ENCODE assay signal across 1 cellular context in the genomic region with DNA sequence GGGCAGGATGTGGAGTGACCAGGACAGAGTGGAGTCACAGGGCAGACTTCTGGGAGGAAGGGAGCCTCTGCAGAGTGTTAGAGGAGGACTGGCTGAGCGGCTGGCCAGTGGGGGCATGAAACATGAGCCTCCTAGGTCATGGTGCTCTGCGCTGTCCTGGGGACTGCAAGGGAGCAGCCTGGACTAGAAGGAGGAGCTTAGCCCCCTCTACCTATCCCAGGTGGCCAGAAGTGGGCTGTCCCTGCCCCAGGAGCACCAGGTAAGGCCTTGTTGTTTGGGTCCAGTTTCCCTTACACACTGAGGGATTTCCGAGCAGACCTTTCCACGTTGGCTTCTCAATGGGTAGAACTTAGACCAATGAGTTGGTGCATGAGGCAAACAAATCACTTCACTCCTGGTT.
TF ChIP-seq lines count a peak whose summit lies in the region.

No MANE protein-coding gene starts in this region.

TF ChIP-seq in GM23338, 12 proteins besides CTCF, POLR2A, EP300 and RAD21 (continued from another document):
- no peak for TF ChIP-seq ZNF462 (CRISPR knock-in tag; IDR thresholded peaks at IDR 0.05)
- TF ChIP-seq JUNB (IDR thresholded peaks at IDR 0.05; ENCODE audit: unreplicated experiment) = no peak
- TF ChIP-seq NANOG (IDR thresholded peaks at IDR 0.05; ENCODE audit: borderline replicate concordance) = no peak
- TF ChIP-seq POLR2AphosphoS5 (IDR thresholded peaks at IDR 0.05; ENCODE audit: low read depth) = no peak
- no peak for TF ChIP-seq EZH2 (IDR thresholded peaks at IDR 0.05; ENCODE audit: low read depth, unreplicated experiment)
- no peak for TF ChIP-seq ZNF114 (CRISPR knock-in tag; IDR thresholded peaks at IDR 0.05)
- no peak for TF ChIP-seq STAT1 (IDR thresholded peaks at IDR 0.05; ENCODE audit: unreplicated experiment)
- no peak for TF ChIP-seq ETS1 (IDR thresholded peaks at IDR 0.05)
